ENCODE assay signal across 28 cellular contexts in genomic region chr5:116564756-116565593, GRCh38. TPM values are rescaled to one million over a fixed set of nuclear protein-coding genes. Genes with fewer than 3 reads are reported as not detected.
DNase-seq lines count a peak whose midpoint lies in the region; ATAC-seq and TF ChIP-seq lines count a peak whose summit lies in the region.
"Had no signal": no experiment of that assay in that cellular context is flagged by ENCODE, and none has a peak within 500 bp of the region (broad histone marks: within the 10 kb centered on the region; RNA-seq: fewer than 3 reads in every experiment).

No MANE protein-coding gene starts in this region.

- intact Hi-C loops in adrenal gland (cut with DNase I), result loop anchor here in 1 of 2 donors (10.0 kb wide), 1 partner anchor 430 kb away; no protein-coding TSS in a partner anchor

- H4K20me1 ChIP-seq in GM23338 (replicated peaks; ENCODE audit: insufficient read depth), result peaks cover 82% of the 10 kb centered on the region
- H4K20me1 ChIP-seq: BLaER1 had no signal

- TF ChIP-seq POLR2A in adrenal gland (IDR thresholded peaks at IDR 0.05), result peak in 1 of 2 donors; percentile 13
- TF ChIP-seq POLR2A in upper lobe of left lung (IDR thresholded peaks at IDR 0.05), result no peak

- H3K36me3 ChIP-seq in GM23338 (ENCODE audit: insufficient read depth) (no peaks in the 10 kb centered on the region; the same call in 1 of the 2 replicates), adrenal gland (replicated peaks in 1 of 2) (no peaks in the 10 kb centered on the region), iPS-20b (ENCODE audit: insufficient read depth, low read depth, low read length) (peaks cover 50% of the 10 kb centered on the region), upper lobe of left lung (no peaks in the 10 kb centered on the region)
- H3K36me3 ChIP-seq: BLaER1, Peyer's patch had no signal

- H3K9me2 ChIP-seq in GM23338 (ENCODE audit: insufficient read depth), result no peaks in the 10 kb centered on the region

- no peaks in the 10 kb centered on the region for H3K9me3 Mint-ChIP-seq in GM23338
- H3K9me3 Mint-ChIP-seq: activated naive CD8-positive, alpha-beta T cell treated with anti-CD3 and anti-CD28 coated beads, Interleukin-2, amount 10 ng/mL, durations not matched to agents 7 days and 5 days; central memory CD8-positive, alpha-beta T cell; T-helper 2 cell treated with Interferon-gamma antibody and Interleukin-4, amounts not matched to agents 5 μg/mL and 100 μg/mL, for 36 hours had no signal

- TF ChIP-seq CTCF in GM23338 (conservative IDR thresholded peaks at IDR 0.05; ENCODE audit: low read depth in 2 of 2) (no peak), adrenal gland (IDR thresholded peaks at IDR 0.05) (no peak), upper lobe of left lung (IDR thresholded peaks at IDR 0.05) (no peak)

- H3K9me3 ChIP-seq in adrenal gland (replicated peaks in 1 of 3), result no peaks in the 10 kb centered on the region
- H3K9me3 ChIP-seq in iPS-20b (ENCODE audit: insufficient read depth, low read depth, low read length), result no peaks in the 10 kb centered on the region
- no peaks in the 10 kb centered on the region for H3K9me3 ChIP-seq in upper lobe of left lung
- H3K9me3 ChIP-seq: BLaER1, Peyer's patch had no signal

- H2AFZ ChIP-seq in GM23338, result no peak overlapping the region
- H2AFZ ChIP-seq: parathyroid adenoma had no signal

- peak overlapping the region; percentile 90 for H3K4me2 ChIP-seq in GM23338
- H3K4me2 ChIP-seq: BLaER1 had no signal

- DNase-seq in GM23338 (ENCODE audit: low spot score) (peak; percentile 72), adrenal gland (no peak), pons (ENCODE audit: low spot score) (peak; percentile 47), HT-29 (ENCODE audit: low spot score) (no peak), upper lobe of left lung (no peak), mucosa of gallbladder (ENCODE audit: low spot score) (no peak)
- DNase-seq: activated CD4-positive, alpha-beta T cell treated with anti-CD3 and anti-CD28 coated beads for 48 hours; activated CD8-positive, alpha-beta memory T cell treated with anti-CD3 and anti-CD28 coated beads for 24 hours; activated gamma-delta T cell; activated naive CD8-positive, alpha-beta T cell treated with anti-CD3 and anti-CD28 coated beads, Interleukin-2, amount 10 ng/mL, durations not matched to agents 7 days and 5 days; dermis blood vessel endothelial cell; DMS53; GDM1; Karpas-422; kidney; NCI-H524 treated with DMSO at 0.1 percent for 48 hours; Peyer's patch; SHP77 treated with DMSO at 0.1 percent for 48 hours; stimulated activated naive CD4-positive, alpha-beta T cell had no signal

- H3K79me2 ChIP-seq in GM23338 (replicated peaks; ENCODE audit: insufficient read depth), result peaks cover 100% of the 10 kb centered on the region
- H3K79me2 ChIP-seq: parathyroid adenoma had no signal

- H3K4me3 ChIP-seq in GM23338, result peak overlapping the region; percentile 98
- no peak overlapping the region for H3K4me3 ChIP-seq in adrenal gland
- H3K4me3 ChIP-seq in iPS-20b (ENCODE audit: low read length), result peak overlapping the region; percentile 33; the same call in 1 of the 2 replicates
- no peak overlapping the region for H3K4me3 ChIP-seq in upper lobe of left lung
- H3K4me3 ChIP-seq: BLaER1, Peyer's patch had no signal

- H3K27ac ChIP-seq in GM23338 (ENCODE audit: low read depth), result no peak overlapping the region
- peak overlapping the region; percentile 31 to 63 (median 54) for H3K27ac ChIP-seq in adrenal gland
- no peak overlapping the region for H3K27ac ChIP-seq in iPS-20b (ENCODE audit: low read length)
- H3K27ac ChIP-seq in upper lobe of left lung, result no peak overlapping the region
- H3K27ac ChIP-seq: BLaER1, parathyroid adenoma, Peyer's patch, VCaP had no signal

- peak; percentile 57 for ATAC-seq in GM23338
- ATAC-seq in HG03135 (IDR thresholded peaks at IDR 0.05; ENCODE audit: unreplicated experiment), result no peak
- ATAC-seq in upper lobe of left lung (ENCODE audit: low FRiP score in 2 of 2), result no peak
- ATAC-seq: natural killer cell treated with Interleukin-12 subunit alpha and Interleukin-12 subunit beta and Interleukin-15 and Interleukin-18, amount 100 ng/mL, for 72 hours; sciatic nerve had no signal

- no peak overlapping the region for H3K27ac Mint-ChIP-seq in GM23338
- H3K27ac Mint-ChIP-seq: activated naive CD8-positive, alpha-beta T cell treated with anti-CD3 and anti-CD28 coated beads, Interleukin-2, amount 10 ng/mL, durations not matched to agents 7 days and 5 days; natural killer cell treated with Interleukin-12 subunit alpha and Interleukin-12 subunit beta and Interleukin-15 and Interleukin-18, amount 100 ng/mL, for 72 hours; T-helper 2 cell treated with Interferon-gamma antibody and Interleukin-4, amounts not matched to agents 5 μg/mL and 100 μg/mL, for 36 hours had no signal

- no peak overlapping the region for H3K9ac ChIP-seq in iPS-20b (ENCODE audit: low read depth, low read length)
- H3K9ac ChIP-seq: BLaER1, parathyroid adenoma had no signal

- no peaks in the 10 kb centered on the region for H3K27me3 ChIP-seq in GM23338 (ENCODE audit: insufficient read depth)
- no peaks in the 10 kb centered on the region for H3K27me3 ChIP-seq in adrenal gland
- H3K27me3 ChIP-seq in iPS-20b (ENCODE audit: insufficient read depth, low read length), result no peaks in the 10 kb centered on the region
- H3K27me3 ChIP-seq in upper lobe of left lung, result no peaks in the 10 kb centered on the region
- H3K27me3 ChIP-seq: BLaER1, Peyer's patch had no signal

- H3K4me1 Mint-ChIP-seq in GM23338, result peaks cover 93% of the 10 kb centered on the region
- H3K4me1 Mint-ChIP-seq: activated naive CD8-positive, alpha-beta T cell treated with anti-CD3 and anti-CD28 coated beads, Interleukin-2, amount 10 ng/mL, durations not matched to agents 7 days and 5 days; central memory CD8-positive, alpha-beta T cell had no signal

- peaks cover 3% of the 10 kb centered on the region; the same call in 1 of the 2 replicates for H3F3A ChIP-seq in GM23338 (replicated peaks; ENCODE audit: low read depth)

- peak overlapping the region; percentile 60 for H3K4me3 Mint-ChIP-seq in GM23338
- H3K4me3 Mint-ChIP-seq: activated naive CD8-positive, alpha-beta T cell treated with anti-CD3 and anti-CD28 coated beads, Interleukin-2, amount 10 ng/mL, durations not matched to agents 7 days and 5 days; central memory CD8-positive, alpha-beta T cell; natural killer cell treated with Interleukin-12 subunit alpha and Interleukin-12 subunit beta and Interleukin-15 and Interleukin-18, amount 100 ng/mL, for 72 hours; T-helper 2 cell treated with Interferon-gamma antibody and Interleukin-4, amounts not matched to agents 5 μg/mL and 100 μg/mL, for 36 hours had no signal

- H3K27me3 Mint-ChIP-seq in GM23338 (ENCODE audit: insufficient read depth, low read depth, poor library complexity), result no peaks in the 10 kb centered on the region

- no peak for TF ChIP-seq EP300 in upper lobe of left lung (IDR thresholded peaks at IDR 0.05)

- H3K36me3 Mint-ChIP-seq in GM23338 (ENCODE audit: low read depth), result peaks cover 26% of the 10 kb centered on the region
- H3K36me3 Mint-ChIP-seq: activated naive CD8-positive, alpha-beta T cell treated with anti-CD3 and anti-CD28 coated beads, Interleukin-2, amount 10 ng/mL, durations not matched to agents 7 days and 5 days; natural killer cell treated with Interleukin-12 subunit alpha and Interleukin-12 subunit beta and Interleukin-15 and Interleukin-18, amount 100 ng/mL, for 72 hours had no signal

- H3K4me1 ChIP-seq in GM23338 (ENCODE audit: insufficient read depth) (peaks cover 99% of the 10 kb centered on the region), adrenal gland (replicated peaks in 1 of 2) (peaks cover 31 to 80% of the 10 kb centered on the region in 2 donors), iPS-20b (ENCODE audit: insufficient read depth, low read length) (peaks cover 92% of the 10 kb centered on the region), upper lobe of left lung (peaks cover 0 to 12% (median 4%) of the 10 kb centered on the region in 4 donors)

- WGBS in adrenal gland, 4 donors, result 47 to 62% (median 54%) methylated on average over 9 of the region's 9 CpGs
- 70 to 77% methylated on average over 9 of the region's 9 CpGs for WGBS in upper lobe of left lung, 2 donors

TF ChIP-seq in GM23338, 12 proteins besides CTCF, POLR2A, EP300 and RAD21 (continues in another document):
- TF ChIP-seq CREB1 (CRISPR knock-in tag; IDR thresholded peaks at IDR 0.05; ENCODE audit: low read depth), result no peak
- TF ChIP-seq ETS1 (IDR thresholded peaks at IDR 0.05), result no peak

RNA-seq across cellular contexts. Expression of gene SEMA6A, which starts 9.6 kb away (rescaled TPM):
- total RNA-seq in GM23338 (2014; rRNA removed; shearing (Covaris generic)), result 355 and 400 TPM in 2 replicates
- polyA plus RNA-seq in GM23338 (2016; fragmentation: Nextera tagmentation; extraction: Ambion mirVana) (220 and 233 TPM in 2 replicates), adrenal gland (100 to 1,000 TPM in 1 of 3 donors, 10 to 100 TPM in 2; 55.1 to 112 (median 91.2) TPM)
- total RNA-seq in adrenal gland (100 to 1,000 TPM; 108 to 182 (median 141) TPM), upper lobe of left lung (10 to 100 TPM; 17.1 to 66.5 (median 26.9) TPM), mucosa of gallbladder (98.1 TPM)
- 0.31 and 0.99 TPM in 2 replicates for total RNA-seq in HT-29 (2014; rRNA removed; shearing (Covaris generic))
- total RNA-seq: activated naive CD8-positive, alpha-beta T cell treated with anti-CD3 and anti-CD28 coated beads, Interleukin-2, amount 10 ng/mL, durations not matched to agents 7 days and 5 days; natural killer cell treated with Interleukin-12 subunit alpha and Interleukin-12 subunit beta and Interleukin-15 and Interleukin-18, amount 100 ng/mL, for 72 hours had no signal

Comparison
In these comparisons a context has a peak if more than half of its experiments do, and no peak if none do; other contexts are left out.
1. DNase-seq: peak in GM23338 (single experiment) and pons (single experiment); none in adrenal gland (0 of 7), HT-29 (single experiment), upper lobe of left lung (0 of 2) and mucosa of gallbladder (single experiment).
2. H3K27ac ChIP-seq: peak in adrenal gland (5 of 5); none in GM23338 (single experiment), iPS-20b (single experiment) and upper lobe of left lung (0 of 4).
3. H3K4me3 ChIP-seq: peak in GM23338 (single experiment) and iPS-20b (single experiment); none in adrenal gland (0 of 4) and upper lobe of left lung (0 of 4).